In genomic region chr3:12904951-12905315, GRCh38 we compare ENCODE assay signal across 14 cellular contexts.
"Had no signal": no experiment of that assay in that cellular context is flagged by ENCODE, and none has a peak within 500 bp of the region (broad histone marks: within the 10 kb centered on the region; RNA-seq: fewer than 3 reads in every experiment).

No MANE protein-coding gene starts in this region.

- DNase-seq: activated B cell treated with CpG ODN at 0.5 μM for 24 hours; activated CD4-positive, alpha-beta T cell treated with anti-CD3 and anti-CD28 coated beads, Interleukin-2, amount 50 U/mL, for 4 hours; activated effector memory CD4-positive, alpha-beta T cell treated with anti-CD3 and anti-CD28 coated beads, Interleukin-2, amount 50 U/mL, for 16 hours; activated T-cell treated with anti-CD3 and anti-CD28 coated beads, Interleukin-2, amount 50 U/mL, for 4 hours; amniotic stem cell; head of caudate nucleus; islet precursor cell; sigmoid colon; stimulated activated CD4-positive, alpha-beta T cell treated with anti-CD3 and anti-CD28 coated beads, Interleukin-4, amount 100 ng/mL, for 1 hour; stimulated activated CD8-positive, alpha-beta memory T cell treated with anti-CD3 and anti-CD28 coated beads, Interleukin-4, amount 100 ng/mL, for 48 hours; stimulated activated naive CD8-positive, alpha-beta T cell treated with anti-CD3 and anti-CD28 coated beads, Interleukin-15, amount 100 ng/mL, for 72 hours had no signal

- H3K27me3 ChIP-seq: esophagus muscularis mucosa, sigmoid colon had no signal

- H3K27ac ChIP-seq: esophagus muscularis mucosa, sigmoid colon, SK-N-MC, thoracic aorta had no signal

- ATAC-seq: activated T-cell treated with anti-CD3 and anti-CD28 coated beads, Interleukin-2, amount 50 U/mL, for 4 hours; stimulated activated naive CD8-positive, alpha-beta T cell treated with anti-CD3 and anti-CD28 coated beads, Interleukin-15, amount 100 ng/mL, for 72 hours had no signal

- H3K9me3 ChIP-seq: esophagus muscularis mucosa, sigmoid colon, thoracic aorta had no signal

- H3K4me1 ChIP-seq: sigmoid colon had no signal

- H3K4me3 ChIP-seq: esophagus muscularis mucosa, sigmoid colon, SK-N-MC, thoracic aorta had no signal
